Comparison of ENCODE assay signal across 1 cellular context in the genomic region with DNA sequence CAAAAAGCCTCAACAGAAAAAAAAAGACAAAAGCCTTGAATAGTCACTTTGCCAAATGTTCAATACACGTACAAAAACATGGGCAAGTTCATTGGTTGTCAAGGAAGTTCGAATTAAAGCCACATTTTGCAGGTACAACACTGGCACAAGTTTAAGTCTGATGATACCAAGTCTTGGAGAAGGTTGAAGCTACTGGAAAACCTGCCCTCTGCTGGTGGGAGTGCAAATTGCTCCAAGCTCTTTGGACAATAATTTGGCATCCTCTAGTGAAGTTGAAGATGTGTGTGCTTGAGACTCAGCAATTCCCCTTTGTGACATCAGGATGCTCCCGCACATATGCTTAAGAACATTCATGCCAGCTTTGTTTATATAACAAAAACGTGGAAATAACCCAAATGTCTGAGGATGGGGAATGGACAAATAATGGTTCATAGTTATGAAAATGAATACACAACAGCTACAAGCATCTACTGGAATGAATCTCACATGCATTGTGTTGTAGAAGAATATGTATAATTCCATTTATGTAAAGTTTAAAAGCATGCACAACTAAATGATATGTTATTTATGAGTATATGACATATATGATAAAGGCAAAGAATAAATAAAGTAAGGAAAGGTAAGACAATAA.
TF ChIP-seq lines count a peak whose summit lies in the region.

No MANE protein-coding gene starts in this region.

TF ChIP-seq in HCT116, 20 proteins besides CTCF, POLR2A, EP300 and RAD21 (continued from another document):
- TF ChIP-seq SIN3A (IDR thresholded peaks at IDR 0.05; ENCODE audit: low read depth) (no peak), SRF (IDR thresholded peaks at IDR 0.05; ENCODE audit: low read depth) (no peak), TCF7L2 (IDR thresholded peaks at IDR 0.05; ENCODE audit: borderline replicate concordance, extremely low read depth, insufficient read depth, insufficient read length) (no peak), SP1 (IDR thresholded peaks at IDR 0.05; ENCODE audit: low read depth) (no peak), POLR2AphosphoS5 (IDR thresholded peaks at IDR 0.05; ENCODE audit: low read depth, low read length) (no peak), CBX3 (IDR thresholded peaks at IDR 0.05; ENCODE audit: low read depth) (no peak), EZH2 (IDR thresholded peaks at IDR 0.05) (no peak), EGR1 (IDR thresholded peaks at IDR 0.05; ENCODE audit: low read depth) (no peak)
- TF ChIP-seq, protein P1, sequence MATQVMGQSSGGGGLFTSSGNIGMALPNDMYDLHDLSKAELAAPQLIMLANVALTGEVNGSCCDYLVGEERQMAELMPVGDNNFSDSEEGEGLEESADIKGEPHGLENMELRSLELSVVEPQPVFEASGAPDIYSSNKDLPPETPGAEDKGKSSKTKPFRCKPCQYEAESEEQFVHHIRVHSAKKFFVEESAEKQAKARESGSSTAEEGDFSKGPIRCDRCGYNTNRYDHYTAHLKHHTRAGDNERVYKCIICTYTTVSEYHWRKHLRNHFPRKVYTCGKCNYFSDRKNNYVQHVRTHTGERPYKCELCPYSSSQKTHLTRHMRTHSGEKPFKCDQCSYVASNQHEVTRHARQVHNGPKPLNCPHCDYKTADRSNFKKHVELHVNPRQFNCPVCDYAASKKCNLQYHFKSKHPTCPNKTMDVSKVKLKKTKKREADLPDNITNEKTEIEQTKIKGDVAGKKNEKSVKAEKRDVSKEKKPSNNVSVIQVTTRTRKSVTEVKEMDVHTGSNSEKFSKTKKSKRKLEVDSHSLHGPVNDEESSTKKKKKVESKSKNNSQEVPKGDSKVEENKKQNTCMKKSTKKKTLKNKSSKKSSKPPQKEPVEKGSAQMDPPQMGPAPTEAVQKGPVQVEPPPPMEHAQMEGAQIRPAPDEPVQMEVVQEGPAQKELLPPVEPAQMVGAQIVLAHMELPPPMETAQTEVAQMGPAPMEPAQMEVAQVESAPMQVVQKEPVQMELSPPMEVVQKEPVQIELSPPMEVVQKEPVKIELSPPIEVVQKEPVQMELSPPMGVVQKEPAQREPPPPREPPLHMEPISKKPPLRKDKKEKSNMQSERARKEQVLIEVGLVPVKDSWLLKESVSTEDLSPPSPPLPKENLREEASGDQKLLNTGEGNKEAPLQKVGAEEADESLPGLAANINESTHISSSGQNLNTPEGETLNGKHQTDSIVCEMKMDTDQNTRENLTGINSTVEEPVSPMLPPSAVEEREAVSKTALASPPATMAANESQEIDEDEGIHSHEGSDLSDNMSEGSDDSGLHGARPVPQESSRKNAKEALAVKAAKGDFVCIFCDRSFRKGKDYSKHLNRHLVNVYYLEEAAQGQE (IDR thresholded peaks at IDR 0.05; ENCODE audit: low read depth) = no peak
- TF ChIP-seq, protein P2, sequence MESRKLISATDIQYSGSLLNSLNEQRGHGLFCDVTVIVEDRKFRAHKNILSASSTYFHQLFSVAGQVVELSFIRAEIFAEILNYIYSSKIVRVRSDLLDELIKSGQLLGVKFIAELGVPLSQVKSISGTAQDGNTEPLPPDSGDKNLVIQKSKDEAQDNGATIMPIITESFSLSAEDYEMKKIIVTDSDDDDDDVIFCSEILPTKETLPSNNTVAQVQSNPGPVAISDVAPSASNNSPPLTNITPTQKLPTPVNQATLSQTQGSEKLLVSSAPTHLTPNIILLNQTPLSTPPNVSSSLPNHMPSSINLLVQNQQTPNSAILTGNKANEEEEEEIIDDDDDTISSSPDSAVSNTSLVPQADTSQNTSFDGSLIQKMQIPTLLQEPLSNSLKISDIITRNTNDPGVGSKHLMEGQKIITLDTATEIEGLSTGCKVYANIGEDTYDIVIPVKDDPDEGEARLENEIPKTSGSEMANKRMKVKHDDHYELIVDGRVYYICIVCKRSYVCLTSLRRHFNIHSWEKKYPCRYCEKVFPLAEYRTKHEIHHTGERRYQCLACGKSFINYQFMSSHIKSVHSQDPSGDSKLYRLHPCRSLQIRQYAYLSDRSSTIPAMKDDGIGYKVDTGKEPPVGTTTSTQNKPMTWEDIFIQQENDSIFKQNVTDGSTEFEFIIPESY (IDR thresholded peaks at IDR 0.05; ENCODE audit: extremely low read depth, insufficient replicate concordance, low read length) = no peak
